ENCODE assay signal across 15 cellular contexts in genomic region chr1:2272686-2273400, GRCh38. TPM values are rescaled to one million over a fixed set of nuclear protein-coding genes. Genes with fewer than 3 reads are reported as not detected.
A peak's percentile ranks its signal among the peaks of the same experiment; 100 is the strongest.
DNase-seq lines count a peak whose midpoint lies in the region; ATAC-seq and TF ChIP-seq lines count a peak whose summit lies in the region.
"Had no signal": no experiment of that assay in that cellular context is flagged by ENCODE, and none has a peak within 500 bp of the region (broad histone marks: within the 10 kb centered on the region; RNA-seq: fewer than 3 reads in every experiment).

No MANE protein-coding gene starts in this region.

- H3K4me3 ChIP-seq in heart right ventricle (no peak overlapping the region), esophagus squamous epithelium (no peak overlapping the region), vagina (no peak overlapping the region), spleen (no peak overlapping the region)

- DNase-seq in heart right ventricle (no peak), Right ventricle myocardium superior (no peak), esophagus squamous epithelium (lab: John Stamatoyannopoulos, UW) (no peak), nephron progenitor cell (peak; percentile 51), vagina (ENCODE audit: extremely low spot score in 2 of 2) (no peak), DMS153 (lab: John Stamatoyannopoulos, UW) (no peak), spleen (no peak), posterior cingulate gyrus (no peak)
- DNase-seq: Karpas-422; NCI-H1930; NCI-H69; stimulated activated naive CD4-positive, alpha-beta T cell treated with Interleukin-2 at 50 U/mL for 16 hours; T-cell had no signal

- no peaks in the 10 kb centered on the region for H3K9me3 ChIP-seq in heart right ventricle
- no peaks in the 10 kb centered on the region for H3K9me3 ChIP-seq in esophagus squamous epithelium
- no peaks in the 10 kb centered on the region for H3K9me3 ChIP-seq in vagina
- H3K9me3 ChIP-seq in spleen, result no peaks in the 10 kb centered on the region

- peak overlapping the region; percentile 100 for H3K27ac Mint-ChIP-seq in nephron progenitor cell
- H3K27ac Mint-ChIP-seq: dendritic cell treated with granulocyte-macrophage colony-stimulating factor and Interleukin-4, amounts not matched to agents 40 ng/mL and 50 ng/mL, for 4 days had no signal

- no peaks in the 10 kb centered on the region for H3K9me3 Mint-ChIP-seq in nephron progenitor cell
- H3K9me3 Mint-ChIP-seq: dendritic cell treated with granulocyte-macrophage colony-stimulating factor and Interleukin-4, amounts not matched to agents 40 ng/mL and 50 ng/mL, for 4 days; T-cell had no signal

- peaks cover 14% of the 10 kb centered on the region for H3K36me3 Mint-ChIP-seq in nephron progenitor cell (ENCODE audit: low read depth)

- peaks cover 89% of the 10 kb centered on the region for H3K4me1 Mint-ChIP-seq in nephron progenitor cell

- H3K36me3 ChIP-seq in heart right ventricle, result peaks cover 0 to 2% (median 0%) of the 10 kb centered on the region in 9 donors
- H3K36me3 ChIP-seq in esophagus squamous epithelium, result peaks cover 0 to 11% (median 0%) of the 10 kb centered on the region in 3 donors
- H3K36me3 ChIP-seq in vagina, result no peaks in the 10 kb centered on the region
- H3K36me3 ChIP-seq in spleen, result peaks cover 0 to 13% (median 0%) of the 10 kb centered on the region in 6 donors

- WGBS in heart right ventricle, 2 donors, result 72 to 74% methylated on average over 28 of the region's 28 CpGs
- 33 to 78% methylated on average over 6 to 12 of the region's 28 CpGs for WGBS in esophagus squamous epithelium, 2 donors
- WGBS in spleen, 5 donors, result 71 to 83% (median 77%) methylated on average over 23 to 28 of the region's 28 CpGs

- no peak for TF ChIP-seq CTCF in heart right ventricle (IDR thresholded peaks at IDR 0.05)
- no peak for TF ChIP-seq CTCF in esophagus squamous epithelium (IDR thresholded peaks at IDR 0.05)
- no peak for TF ChIP-seq CTCF in nephron progenitor cell (IDR thresholded peaks at IDR 0.05)
- no peak for TF ChIP-seq CTCF in vagina (IDR thresholded peaks at IDR 0.05)
- no peak for TF ChIP-seq CTCF in spleen (IDR thresholded peaks at IDR 0.05 in 8 of 11, conservative IDR thresholded peaks at IDR 0.05 in 3 of 11)

- peak overlapping the region in 8 of 10 donors; percentile 1 to 80 (median 41) for H3K27ac ChIP-seq in heart right ventricle
- H3K27ac ChIP-seq in esophagus squamous epithelium, result peak overlapping the region in 3 of 4 donors; percentile 14 to 74 (median 46)
- H3K27ac ChIP-seq in vagina, result peak overlapping the region; percentile 40
- peak overlapping the region in 4 of 8 donors; percentile 18 to 66 (median 52) for H3K27ac ChIP-seq in spleen

- no peaks in the 10 kb centered on the region for H3K27me3 Mint-ChIP-seq in nephron progenitor cell (ENCODE audit: low read depth, poor library complexity)
- H3K27me3 Mint-ChIP-seq: dendritic cell treated with granulocyte-macrophage colony-stimulating factor and Interleukin-4, amounts not matched to agents 40 ng/mL and 50 ng/mL, for 4 days; T-cell had no signal

- peak overlapping the region; percentile 34 for H3K4me3 Mint-ChIP-seq in nephron progenitor cell

- peaks cover 79 to 100% (median 98%) of the 10 kb centered on the region in 9 donors for H3K4me1 ChIP-seq in heart right ventricle
- peaks cover 58 to 100% (median 90%) of the 10 kb centered on the region in 3 donors for H3K4me1 ChIP-seq in esophagus squamous epithelium
- H3K4me1 ChIP-seq in vagina, result peaks cover 100% of the 10 kb centered on the region
- peaks cover 54 to 100% (median 95%) of the 10 kb centered on the region in 6 donors for H3K4me1 ChIP-seq in spleen

- intact Hi-C loops in heart right ventricle (cut with DNase I) (no loop called here), Right ventricle myocardium superior (cut with DNase I) (no loop called here), esophagus squamous epithelium (cut with DNase I) (no loop called here), vagina (cut with DNase I) (loop anchor here (5.0 kb wide), 1 partner anchor 41 kb away; no protein-coding TSS in a partner anchor), spleen (cut with DNase I; ENCODE audit: low total_unique reads) (no loop called here), posterior cingulate gyrus (cut with DNase I) (no loop called here)

- ATAC-seq in heart right ventricle, result no peak
- ATAC-seq in Right ventricle myocardium superior (ENCODE audit: poor library complexity), result no peak
- ATAC-seq: activated CD4-positive, CD25-positive, alpha-beta regulatory T cell treated with anti-CD3 and anti-CD28 coated beads, Interleukin-2, amount 50 U/mL, for 24 hours; T-cell had no signal

- H3K27me3 ChIP-seq in heart right ventricle, result no peaks in the 10 kb centered on the region
- H3K27me3 ChIP-seq in esophagus squamous epithelium, result no peaks in the 10 kb centered on the region
- no peaks in the 10 kb centered on the region for H3K27me3 ChIP-seq in vagina
- no peaks in the 10 kb centered on the region for H3K27me3 ChIP-seq in spleen (replicated peaks in 1 of 7)

- TF ChIP-seq POLR2A in esophagus squamous epithelium (IDR thresholded peaks at IDR 0.05), result no peak
- TF ChIP-seq POLR2A in vagina (IDR thresholded peaks at IDR 0.05), result no peak
- TF ChIP-seq POLR2A in spleen (IDR thresholded peaks at IDR 0.05), result no peak

RNA-seq across cellular contexts. Expression of gene SKI, which starts 44.7 kb away (rescaled TPM):
- total RNA-seq in heart right ventricle (10 to 100 TPM; 29.4 to 50.9 (median 38.3) TPM), Right ventricle myocardium superior (35.1 TPM), esophagus squamous epithelium (10 to 100 TPM; 18.2 to 38.8 (median 25.2) TPM), vagina (53.8 TPM), spleen (10 to 100 TPM; 47.4 to 100.0 (median 64.0) TPM)
- polyA plus RNA-seq in heart right ventricle (10 to 100 TPM; 13.8 to 16.6 TPM), spleen (10 to 100 TPM in 1 of 3 donors, 1 to 10 TPM in 2; 4.4 to 16.8 (median 6.5) TPM)
